ENCODE assay signal across 8 cellular contexts in the genomic region with DNA sequence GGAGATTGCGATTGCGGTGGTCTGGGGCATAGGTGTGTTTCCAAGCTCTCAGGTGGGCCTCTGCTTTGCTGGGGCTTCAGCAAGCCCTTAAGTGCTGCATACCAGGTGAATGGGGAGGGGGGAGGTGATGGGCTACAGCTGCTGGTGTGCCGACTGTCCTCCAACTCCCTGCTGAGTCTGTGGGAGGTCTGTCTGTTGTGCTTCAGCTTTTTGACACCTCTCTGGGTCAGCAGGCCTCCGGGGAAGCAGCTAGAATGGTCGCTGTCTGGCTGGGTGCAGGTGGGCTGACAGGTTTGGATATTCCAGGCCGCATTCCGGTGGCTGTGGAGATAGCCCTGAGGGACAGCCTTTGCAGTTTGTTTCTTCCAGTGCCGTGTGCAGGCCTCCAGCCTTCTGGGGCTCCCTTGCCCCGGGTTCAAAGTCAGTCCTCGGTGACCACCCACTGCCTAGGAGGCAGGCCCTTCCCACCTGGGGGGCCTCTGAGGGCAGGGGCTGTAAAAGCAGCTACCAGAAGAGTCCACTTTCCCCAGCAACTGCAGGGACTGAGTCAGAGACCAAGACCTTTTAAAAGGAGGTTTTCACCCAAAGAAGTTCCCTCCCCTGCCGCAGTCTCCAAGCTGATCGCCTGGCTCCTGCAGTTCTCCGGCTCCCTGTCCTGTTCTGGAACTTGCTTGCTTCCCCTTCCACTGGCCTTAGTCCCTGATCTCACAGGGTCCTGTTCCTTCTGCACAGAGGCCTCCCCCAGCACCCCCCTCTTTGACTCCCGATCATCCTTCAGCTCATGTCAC. TPM values are rescaled to one million over a fixed set of nuclear protein-coding genes. Genes with fewer than 3 reads are reported as not detected.
DNase-seq lines count a peak whose midpoint lies in the region; ATAC-seq and TF ChIP-seq lines count a peak whose summit lies in the region.

No MANE protein-coding gene starts in this region.

- H3K9me3 ChIP-seq in A673 (ENCODE audit: low read depth, low read length, poor library complexity, severe bottlenecking) (no peaks in the 10 kb centered on the region), iPS-20b (ENCODE audit: insufficient read depth, low read depth, low read length) (no peaks in the 10 kb centered on the region)

- H3K4me3 ChIP-seq in A673 (ENCODE audit: low read depth, low read length, poor library complexity, severe bottlenecking) (no peak overlapping the region), HL-60 (replicated peaks; ENCODE audit: insufficient read depth, low read length) (peak overlapping the region; percentile 50; the same call in 1 of the 2 replicates), iPS-20b (ENCODE audit: low read length) (peak overlapping the region; percentile 78)

- H3K4me1 ChIP-seq in A673 (ENCODE audit: insufficient read depth, low read length, poor library complexity, severe bottlenecking), result peaks cover 16% of the 10 kb centered on the region
- peaks cover 21% of the 10 kb centered on the region for H3K4me1 ChIP-seq in iPS-20b (ENCODE audit: insufficient read depth, low read length)

- TF ChIP-seq CTCF in A673 (conservative IDR thresholded peaks at IDR 0.05; ENCODE audit: low read depth, low read length) (no peak), HL-60 (IDR thresholded peaks at IDR 0.05; ENCODE audit: insufficient read depth, low read length) (no peak)

- peaks cover 12% of the 10 kb centered on the region for H3K36me3 Mint-ChIP-seq in activated naive CD8-positive, alpha-beta T cell

- peak overlapping the region; percentile 66; the same call in 1 of the 2 replicates for H3K9ac ChIP-seq in iPS-20b (ENCODE audit: low read depth, low read length)

- H3K36me3 ChIP-seq in A673 (ENCODE audit: insufficient read depth, low read length, poor library complexity, severe bottlenecking), result peaks cover 45% of the 10 kb centered on the region
- peaks cover 45% of the 10 kb centered on the region for H3K36me3 ChIP-seq in iPS-20b (ENCODE audit: insufficient read depth, low read depth, low read length)

- H3K4me3 Mint-ChIP-seq in activated naive CD8-positive, alpha-beta T cell, result peak overlapping the region; percentile 86

- CTCF ChIA-PET in A673 (lab: Charles Lee), result no interaction called here

- H3K27ac ChIP-seq in A673 (ENCODE audit: low read depth, low read length, poor library complexity, severe bottlenecking), result peak overlapping the region; percentile 5
- H3K27ac ChIP-seq in HL-60 (replicated peaks), result no peak overlapping the region
- peak overlapping the region; percentile 5 for H3K27ac ChIP-seq in iPS-20b (ENCODE audit: low read length)

- H3K4me1 Mint-ChIP-seq in activated naive CD8-positive, alpha-beta T cell (ENCODE audit: low read depth), result peaks cover 54% of the 10 kb centered on the region

- no TSS peak for BruUV-seq in A673 (replicated peaks; lab: Mats Ljungman, UMichigan)

- H3K27me3 ChIP-seq in A673 (replicated peaks; ENCODE audit: insufficient read depth, low read depth, low read length, poor library complexity) (no peaks in the 10 kb centered on the region), HL-60 (ENCODE audit: insufficient read depth, poor library complexity, severe bottlenecking) (no peaks in the 10 kb centered on the region), iPS-20b (ENCODE audit: insufficient read depth, low read length) (peaks cover 45% of the 10 kb centered on the region)

- POLR2A ChIA-PET in A673 (lab: Charles Lee; ENCODE audit: low non-redundant PET), result no interaction called here

- ATAC-seq in HG03442 (IDR thresholded peaks at IDR 0.05; ENCODE audit: unreplicated experiment), result no peak
- ATAC-seq in GM21367 (IDR thresholded peaks at IDR 0.05; ENCODE audit: unreplicated experiment), result no peak

- no peaks in the 10 kb centered on the region for H3K9me3 Mint-ChIP-seq in activated naive CD8-positive, alpha-beta T cell (ENCODE audit: low read depth)

- DNase-seq in A673 (ENCODE audit: low spot score), result no peak
- DNase-seq in HL-60 (ENCODE audit: low read depth in 1 of 2, low spot score in 1 of 2), result peak in 1 of 2 experiments; percentile 13
- DNase-seq in NOMO-1 treated with dmso at 0.1 percent for 144 hours (lab: John Stamatoyannopoulos, UW; ENCODE audit: unreplicated experiment), result no peak
- DNase-seq in SKM-1 (lab: John Stamatoyannopoulos, UW; ENCODE audit: unreplicated experiment), result no peak

- H3K27me3 Mint-ChIP-seq in activated naive CD8-positive, alpha-beta T cell, result no peaks in the 10 kb centered on the region

- intact Hi-C loops in A673 (cut with micrococcal nuclease; ENCODE audit: unreplicated experiment), result loop anchor here (5.0 to 10.0 kb wide), 3 partner anchors 86 to 243 kb away; no protein-coding TSS in a partner anchor

- peak overlapping the region; percentile 77 for H3K27ac Mint-ChIP-seq in activated naive CD8-positive, alpha-beta T cell

RNA-seq across cellular contexts. Expression of gene TTYH2, which starts 2.0 kb away (rescaled TPM):
- total RNA-seq in A673 (2021), result 13.7 and 15.4 TPM in 2 replicates

RNA-seq across cellular contexts. Expression of gene RPL38, which starts 7.9 kb away (rescaled TPM):
- 936 and 996 TPM in 2 replicates for total RNA-seq in A673 (2021)
